In the genomic region with DNA sequence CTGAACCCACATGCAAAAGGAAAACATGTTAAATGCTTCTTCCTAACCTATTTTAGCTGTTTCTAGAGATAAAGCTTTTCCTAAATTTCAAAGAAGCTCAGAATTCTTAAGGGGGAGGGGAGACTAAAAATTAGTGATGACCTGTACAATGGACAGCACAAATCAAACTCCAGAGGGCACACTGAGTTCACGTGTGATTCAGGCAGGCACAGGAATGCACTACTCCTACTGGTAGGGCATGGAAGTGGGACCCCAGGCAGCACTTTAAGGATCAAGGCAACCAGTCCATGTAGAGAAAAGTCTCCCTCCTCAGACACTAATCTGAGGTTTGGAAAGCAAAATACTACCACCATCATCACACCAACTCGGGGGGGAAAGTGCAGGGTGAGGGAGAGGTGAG, we compare ENCODE assay signal across 10 cellular contexts. TPM values are rescaled to one million over a fixed set of nuclear protein-coding genes. Genes with fewer than 3 reads are reported as not detected.
DNase-seq lines count a peak whose midpoint lies in the region; ATAC-seq, FAIRE-seq and TF ChIP-seq lines count a peak whose summit lies in the region.
"Had no signal": no experiment of that assay in that cellular context is flagged by ENCODE, and none has a peak within 500 bp of the region (broad histone marks: within the 10 kb centered on the region; RNA-seq: fewer than 3 reads in every experiment).

No MANE protein-coding gene starts in this region.

- H3K27me3 ChIP-seq in MG63: no peaks in the 10 kb centered on the region
- no peaks in the 10 kb centered on the region for H3K27me3 ChIP-seq in mammary epithelial cell (ENCODE audit: insufficient read depth, low read length)

- H3K36me3 ChIP-seq in MG63 (no peaks in the 10 kb centered on the region), mammary epithelial cell (ENCODE audit: insufficient read depth, low read length) (no peaks in the 10 kb centered on the region), mucosa of descending colon (ENCODE audit: low read depth) (no peaks in the 10 kb centered on the region)
- H3K36me3 ChIP-seq: prostate gland, SJSA1 had no signal

- in situ Hi-C loops in mammary epithelial cell (cut with MboI; ENCODE audit: low sequenced_read_pairs in 2 of 2): loop anchor here in 1 of 2 donors (25.0 kb wide), 1 partner anchor 172 kb away; no protein-coding TSS in a partner anchor

- no peak overlapping the region for H3K4me2 ChIP-seq in mammary epithelial cell (ENCODE audit: insufficient read depth, low read depth, low read length)

- no peak overlapping the region for H3K27ac ChIP-seq in mammary epithelial cell (ENCODE audit: insufficient read depth, low read depth, low read length)
- H3K27ac ChIP-seq: prostate gland, SJSA1 had no signal

- BruUV-seq in mammary epithelial cell (replicated peaks; lab: Mats Ljungman, UMichigan): no TSS peak

- peak; percentile 67 for DNase-seq in ELR (ENCODE audit: low read depth)
- peak; percentile 38 for DNase-seq in MG63
- peak; percentile 46 for DNase-seq in mammary epithelial cell
- peak in 1 of 3 donors; percentile 60 for DNase-seq in mucosa of descending colon
- DNase-seq in stimulated activated CD4-positive, alpha-beta T cell treated with anti-CD3 and anti-CD28 coated beads, Interleukin-4, amount 100 ng/mL, for 4 hours: no peak
- no peak for DNase-seq in NK-92 (lab: John Stamatoyannopoulos, UW; ENCODE audit: unreplicated experiment)
- no peak for DNase-seq in GM19239 (ENCODE audit: insufficient read length, low spot score)
- DNase-seq in activated CD4-positive, CD25-positive, alpha-beta regulatory T cell (lab: John Stamatoyannopoulos, UW): no peak

- H3K4me3 ChIP-seq in MG63 (no peak overlapping the region), mammary epithelial cell (replicated peaks in 1 of 3; ENCODE audit: insufficient read depth in 1 of 3, low read depth in 2 of 3, low read length in 3 of 3) (no peak overlapping the region), mucosa of descending colon (no peak overlapping the region)
- H3K4me3 ChIP-seq: prostate gland, SJSA1 had no signal

- CTCF ChIA-PET in mammary epithelial cell (lab: Charles Lee; ENCODE audit: low non-redundant PET): interaction anchor here (0.6 to 1.0 kb wide), 2 partner anchors 134 to 189 kb away, joined by 5 read pairs; no protein-coding TSS in a partner anchor

- no peaks in the 10 kb centered on the region for H3K9me3 ChIP-seq in MG63
- H3K9me3 ChIP-seq in mammary epithelial cell (replicated peaks; ENCODE audit: insufficient read depth, low read length): no peaks in the 10 kb centered on the region
- no peaks in the 10 kb centered on the region for H3K9me3 ChIP-seq in mucosa of descending colon
- H3K9me3 ChIP-seq: prostate gland, SJSA1 had no signal

- 91% methylated on average over 2 of the region's 2 CpGs for WGBS in mammary epithelial cell (ENCODE audit: low coverage, missing lambda C conversion rate)

- ATAC-seq in mucosa of descending colon: peak; percentile 68

- no peaks in the 10 kb centered on the region for H3K79me2 ChIP-seq in mammary epithelial cell (ENCODE audit: insufficient read depth, low read length)

- intact Hi-C loops in mammary epithelial cell (cut with micrococcal nuclease) (loop anchor here (1.0 to 10.0 kb wide), 3 partner anchors 135 to 187 kb away; a partner anchor contains a TSS), mucosa of descending colon (cut with DNase I, micrococcal nuclease) (no loop called here)

- no peak overlapping the region for H3K9ac ChIP-seq in mammary epithelial cell (ENCODE audit: insufficient read depth, low read length)

- peaks cover 21% of the 10 kb centered on the region for H3K4me1 ChIP-seq in mammary epithelial cell (ENCODE audit: insufficient read depth, low read length)
- H3K4me1 ChIP-seq in mucosa of descending colon (ENCODE audit: low read depth): no peaks in the 10 kb centered on the region
- H3K4me1 ChIP-seq: prostate gland, SJSA1 had no signal

- TF ChIP-seq CTCF in mammary epithelial cell (conservative IDR thresholded peaks at IDR 0.05 in 1 of 2, IDR thresholded peaks at IDR 0.05 in 1 of 2; ENCODE audit: extremely low read depth in 1 of 2, insufficient read depth in 1 of 2, low read depth in 1 of 2, low read length in 2 of 2) (peak; percentile 46 to 83), mucosa of descending colon (IDR thresholded peaks at IDR 0.05) (no peak)

- H4K20me1 ChIP-seq in mammary epithelial cell (ENCODE audit: insufficient read depth, low read length): no peaks in the 10 kb centered on the region

- no peak overlapping the region for H2AFZ ChIP-seq in mammary epithelial cell (ENCODE audit: low read depth, low read length)

- no peak for FAIRE-seq in GM19239 (lab: Jason Lieb, UNC)

- dilution Hi-C loops in mammary epithelial cell (cut with HindIII; ENCODE audit: low sequenced_read_pairs): no loop called here

RNA-seq across cellular contexts. Expression of a gene that starts 31.3 kb away (rescaled TPM):
- not detected in 2 replicates for total RNA-seq in MG63 (2014; rRNA removed; shearing (Covaris generic); ENCODE audit: low replicate concordance)
- total RNA-seq in mammary epithelial cell (1 to 10 TPM in 1 of 2 donors, under 1 TPM in 1; 0.24 to 2.8 TPM), mucosa of descending colon (1,000 to 10,000 TPM; 1,343 to 2,522 (median 1,448) TPM)
- 0.34 TPM for polyA plus RNA-seq in mammary epithelial cell
- polyA minus RNA-seq in mammary epithelial cell: not detected
- total RNA-seq: SJSA1 had no signal

RNA-seq across cellular contexts. Expression of a gene that starts 46.9 kb away (rescaled TPM):
- total RNA-seq in MG63 (2014; rRNA removed; shearing (Covaris generic); ENCODE audit: low replicate concordance): not detected in 2 replicates
- total RNA-seq in mammary epithelial cell (not detected), mucosa of descending colon (1,000 to 10,000 TPM in 2 of 3 donors, 100 to 1,000 TPM in 1; 438 to 1,288 (median 1,205) TPM)
- polyA plus RNA-seq in mammary epithelial cell: not detected
- polyA minus RNA-seq in mammary epithelial cell: not detected
- total RNA-seq: SJSA1 had no signal

Comparison
In these comparisons a context has a peak if more than half of its experiments do, and no peak if none do; other contexts are left out.
1. DNase-seq: peak in ELR (single experiment), MG63 (single experiment) and mammary epithelial cell (single experiment); none in stimulated activated CD4-positive, alpha-beta T cell treated with anti-CD3 and anti-CD28 coated beads, Interleukin-4, amount 100 ng/mL, for 4 hours (0 of 2), NK-92 (single experiment), GM19239 (single experiment) and activated CD4-positive, CD25-positive, alpha-beta regulatory T cell (0 of 4).
2. RNA of a gene that starts 31.3 kb away (total RNA-seq): 1,343 to 2,522 TPM in mucosa of descending colon; 0.24 to 2.8 TPM in mammary epithelial cell and not detected in MG63; every median in the first group is over 100 times any median in the second.
3. RNA of a gene that starts 46.9 kb away (total RNA-seq): 438 to 1,288 TPM in mucosa of descending colon; not detected in MG63 and not detected in mammary epithelial cell; every median in the first group is over 100 times any median in the second.